Comparison of ENCODE assay signal across 9 cellular contexts in genomic region chr10:85741626-85742300, GRCh38.
DNase-seq lines count a peak whose midpoint lies in the region; ATAC-seq, FAIRE-seq and TF ChIP-seq lines count a peak whose summit lies in the region.
"Had no signal": no experiment of that assay in that cellular context is flagged by ENCODE, and none has a peak within 500 bp of the region (broad histone marks: within the 10 kb centered on the region; RNA-seq: fewer than 3 reads in every experiment).

No MANE protein-coding gene starts in this region.

- no peak for TF ChIP-seq CTCF in activated CD8-positive, alpha-beta T cell treated with anti-CD3 and anti-CD28 coated beads for 36 hours (IDR thresholded peaks at IDR 0.05)

- FAIRE-seq in GM12891 (lab: Jason Lieb, UNC): peak; percentile 83
- FAIRE-seq: endometrium had no signal

- peaks cover 2% of the 10 kb centered on the region for H3K27me3 Mint-ChIP-seq in activated CD8-positive, alpha-beta T cell treated with anti-CD3 and anti-CD28 coated beads for 36 hours

- ATAC-seq in GM19397 (IDR thresholded peaks at IDR 0.05; ENCODE audit: unreplicated experiment): peak; percentile 95
- ATAC-seq in HG03064 (IDR thresholded peaks at IDR 0.05; ENCODE audit: low read depth, unreplicated experiment): peak; percentile 94
- no peak for ATAC-seq in activated CD8-positive, alpha-beta T cell treated with anti-CD3 and anti-CD28 coated beads for 36 hours

- CTCF ChIA-PET in activated CD8-positive, alpha-beta T cell treated with anti-CD3 and anti-CD28 coated beads for 36 hours (lab: Charles Lee): no interaction called here

- intact Hi-C loops in activated CD8-positive, alpha-beta T cell treated with anti-CD3 and anti-CD28 coated beads for 36 hours (cut with micrococcal nuclease): no loop called here

- peaks cover 3% of the 10 kb centered on the region for H3K4me1 Mint-ChIP-seq in activated CD8-positive, alpha-beta T cell treated with anti-CD3 and anti-CD28 coated beads for 36 hours (ENCODE audit: low read depth)

- DNase-seq in GM12891 (ENCODE audit: insufficient read length, low spot score) (peak; percentile 12), NCI-H526 (lab: John Stamatoyannopoulos, UW) (no peak), T-helper 9 cell (no peak)
- no peak for DNase-seq in activated CD8-positive, alpha-beta T cell treated with anti-CD3 and anti-CD28 coated beads for 36 hours
- no peak for DNase-seq in stimulated activated CD4-positive, alpha-beta T cell treated with anti-CD3 and anti-CD28 coated beads, Interleukin-1b, Interleukin-23, amount 100 ng/mL, for 48 hours
- no peak for DNase-seq in stimulated activated CD8-positive, alpha-beta memory T cell treated with anti-CD3 and anti-CD28 coated beads, Interleukin-4, amount 100 ng/mL, for 48 hours

- no peak for TF ChIP-seq POLR2A in GM12891 (IDR thresholded peaks at IDR 0.05; ENCODE audit: low read depth, low read length)

- peak overlapping the region; percentile 16 for H3K4me3 Mint-ChIP-seq in activated CD8-positive, alpha-beta T cell treated with anti-CD3 and anti-CD28 coated beads for 36 hours

- POLR2A ChIA-PET in activated CD8-positive, alpha-beta T cell treated with anti-CD3 and anti-CD28 coated beads for 36 hours (lab: Charles Lee): no interaction called here

- H3K36me3 Mint-ChIP-seq in activated CD8-positive, alpha-beta T cell treated with anti-CD3 and anti-CD28 coated beads for 36 hours (ENCODE audit: low read depth): no peaks in the 10 kb centered on the region

- no peaks in the 10 kb centered on the region for H3K9me3 Mint-ChIP-seq in activated CD8-positive, alpha-beta T cell treated with anti-CD3 and anti-CD28 coated beads for 36 hours

- peak overlapping the region; percentile 21 for H3K27ac Mint-ChIP-seq in activated CD8-positive, alpha-beta T cell treated with anti-CD3 and anti-CD28 coated beads for 36 hours

TF ChIP-seq in GM12891, 5 proteins besides CTCF, POLR2A, EP300 and RAD21:
- TF ChIP-seq TAF1 (IDR thresholded peaks at IDR 0.05; ENCODE audit: low read depth, low read length): peak; percentile 31; the same call in 1 of the 2 replicates
- no peak for TF ChIP-seq POU2F2 (IDR thresholded peaks at IDR 0.05; ENCODE audit: low read depth, low read length)
TF ChIP-seq in GM12891: peak in this region for 1.
